ENCODE assay signal across 1 cellular context in the genomic region with DNA sequence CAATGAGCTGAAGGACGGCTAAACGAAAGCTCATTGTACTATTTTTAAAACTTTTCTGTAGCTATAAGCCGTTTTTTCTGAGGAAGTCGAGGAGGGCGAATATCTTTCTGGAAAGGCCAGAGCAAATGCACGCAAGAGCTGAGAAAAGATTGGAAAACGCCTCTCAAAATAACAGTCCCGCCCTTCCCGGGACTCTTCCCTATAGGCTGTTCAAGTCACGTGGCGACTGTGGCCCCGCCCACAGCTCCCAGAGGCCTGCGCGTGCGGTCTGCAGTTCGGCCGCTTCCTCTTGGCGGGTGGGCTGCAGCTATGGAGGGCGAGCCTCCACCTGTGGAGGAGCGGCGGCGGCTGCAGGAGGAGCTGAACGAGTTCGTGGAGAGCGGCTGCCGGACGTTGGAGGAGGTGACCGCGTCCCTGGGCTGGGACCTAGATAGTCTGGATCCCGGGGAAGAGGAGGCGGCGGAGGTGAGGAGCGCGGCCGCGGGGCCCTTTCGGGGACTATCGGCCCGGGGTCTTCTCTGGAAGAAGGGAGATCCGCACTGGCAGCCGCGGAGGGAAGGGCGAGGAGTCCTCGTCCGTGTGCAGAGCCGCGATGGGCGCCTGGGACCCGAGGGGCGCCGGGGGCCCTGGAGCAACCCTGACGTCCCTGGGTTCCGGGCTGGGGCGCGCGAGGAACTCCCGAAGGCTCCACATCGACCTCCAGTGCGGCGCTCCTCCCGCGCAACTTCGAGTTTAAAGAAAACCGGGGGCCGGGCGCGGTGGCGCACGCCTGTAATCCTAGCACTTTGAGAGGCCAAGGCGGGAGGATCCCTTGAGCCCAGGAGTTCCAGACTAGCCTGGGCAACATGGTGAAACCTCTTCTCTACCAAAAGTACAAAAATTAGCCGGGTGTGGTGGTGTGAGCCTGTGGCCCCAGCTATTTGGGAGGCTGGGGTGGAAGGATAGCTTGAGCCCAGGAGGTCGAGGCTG.
TF ChIP-seq lines count a peak whose summit lies in the region.

A gene with protein sequence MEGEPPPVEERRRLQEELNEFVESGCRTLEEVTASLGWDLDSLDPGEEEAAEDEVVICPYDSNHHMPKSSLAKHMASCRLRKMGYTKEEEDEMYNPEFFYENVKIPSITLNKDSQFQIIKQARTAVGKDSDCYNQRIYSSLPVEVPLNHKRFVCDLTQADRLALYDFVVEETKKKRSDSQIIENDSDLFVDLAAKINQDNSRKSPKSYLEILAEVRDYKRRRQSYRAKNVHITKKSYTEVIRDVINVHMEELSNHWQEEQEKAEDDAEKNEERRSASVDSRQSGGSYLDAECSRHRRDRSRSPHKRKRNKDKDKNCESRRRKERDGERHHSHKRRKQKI (plus strand): TSS at position 250 of the 969 bp plus-strand sequence. CDS start 60 bp downstream, at position 310.

TF ChIP-seq in HepG2, 621 proteins besides CTCF, POLR2A, EP300 and RAD21 (continued from another document and continues in another):
- TF ChIP-seq, protein P1, sequence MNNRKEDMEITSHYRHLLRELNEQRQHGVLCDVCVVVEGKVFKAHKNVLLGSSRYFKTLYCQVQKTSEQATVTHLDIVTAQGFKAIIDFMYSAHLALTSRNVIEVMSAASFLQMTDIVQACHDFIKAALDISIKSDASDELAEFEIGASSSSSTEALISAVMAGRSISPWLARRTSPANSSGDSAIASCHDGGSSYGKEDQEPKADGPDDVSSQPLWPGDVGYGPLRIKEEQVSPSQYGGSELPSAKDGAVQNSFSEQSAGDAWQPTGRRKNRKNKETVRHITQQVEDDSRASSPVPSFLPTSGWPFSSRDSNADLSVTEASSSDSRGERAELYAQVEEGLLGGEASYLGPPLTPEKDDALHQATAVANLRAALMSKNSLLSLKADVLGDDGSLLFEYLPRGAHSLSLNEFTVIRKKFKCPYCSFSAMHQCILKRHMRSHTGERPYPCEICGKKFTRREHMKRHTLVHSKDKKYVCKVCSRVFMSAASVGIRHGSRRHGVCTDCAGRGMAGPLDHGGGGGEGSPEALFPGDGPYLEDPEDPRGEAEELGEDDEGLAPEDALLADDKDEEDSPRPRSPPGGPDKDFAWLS (CRISPR knock-in tag; IDR thresholded peaks at IDR 0.05; ENCODE audit: borderline replicate concordance), result 0 out of 2 replicates have a peak, but pooled peaks have one; percentile 42
- TF ChIP-seq ZFP36L2 (CRISPR knock-in tag; IDR thresholded peaks at IDR 0.05) (0 out of 2 replicates have a peak, but pooled peaks have one; percentile 45), RELA (CRISPR knock-in tag; IDR thresholded peaks at IDR 0.05) (0 out of 2 replicates have a peak, but pooled peaks have one; percentile 69), SP5 (CRISPR knock-in tag; IDR thresholded peaks at IDR 0.05; ENCODE audit: borderline replicate concordance, low read depth) (peak; percentile 59; the same call in 1 of the 2 replicates), DNMT3B (CRISPR knock-in tag; conservative IDR thresholded peaks at IDR 0.05) (no peak), SRSF4 (IDR thresholded peaks at IDR 0.05; ENCODE audit: low read depth, low read length, poor library complexity, severe bottlenecking) (no peak), ZNF703 (CRISPR knock-in tag; IDR thresholded peaks at IDR 0.05; ENCODE audit: borderline replicate concordance) (no peak), ZNF660 (CRISPR knock-in tag; IDR thresholded peaks at IDR 0.05; ENCODE audit: borderline replicate concordance, low read depth) (no peak; the same call in 1 of the 2 replicates), ZNF737 (CRISPR knock-in tag; IDR thresholded peaks at IDR 0.05; ENCODE audit: borderline replicate concordance) (no peak), MED8 (CRISPR knock-in tag; IDR thresholded peaks at IDR 0.05; ENCODE audit: insufficient replicate concordance) (peak; percentile 76), ZNF713 (CRISPR knock-in tag; IDR thresholded peaks at IDR 0.05) (0 out of 2 replicates have a peak, but pooled peaks have one; percentile 70), ZSCAN22 (CRISPR knock-in tag; IDR thresholded peaks at IDR 0.05) (0 out of 2 replicates have a peak, but pooled peaks have one; percentile 48), ASH2L (IDR thresholded peaks at IDR 0.05; ENCODE audit: insufficient read length, low read depth, low read length) (peak; percentile 86), JUND (CRISPR knock-in tag; IDR thresholded peaks at IDR 0.05) (no peak), KDM1A (CRISPR knock-in tag; IDR thresholded peaks at IDR 0.05) (no peak)
- TF ChIP-seq, protein P2, sequence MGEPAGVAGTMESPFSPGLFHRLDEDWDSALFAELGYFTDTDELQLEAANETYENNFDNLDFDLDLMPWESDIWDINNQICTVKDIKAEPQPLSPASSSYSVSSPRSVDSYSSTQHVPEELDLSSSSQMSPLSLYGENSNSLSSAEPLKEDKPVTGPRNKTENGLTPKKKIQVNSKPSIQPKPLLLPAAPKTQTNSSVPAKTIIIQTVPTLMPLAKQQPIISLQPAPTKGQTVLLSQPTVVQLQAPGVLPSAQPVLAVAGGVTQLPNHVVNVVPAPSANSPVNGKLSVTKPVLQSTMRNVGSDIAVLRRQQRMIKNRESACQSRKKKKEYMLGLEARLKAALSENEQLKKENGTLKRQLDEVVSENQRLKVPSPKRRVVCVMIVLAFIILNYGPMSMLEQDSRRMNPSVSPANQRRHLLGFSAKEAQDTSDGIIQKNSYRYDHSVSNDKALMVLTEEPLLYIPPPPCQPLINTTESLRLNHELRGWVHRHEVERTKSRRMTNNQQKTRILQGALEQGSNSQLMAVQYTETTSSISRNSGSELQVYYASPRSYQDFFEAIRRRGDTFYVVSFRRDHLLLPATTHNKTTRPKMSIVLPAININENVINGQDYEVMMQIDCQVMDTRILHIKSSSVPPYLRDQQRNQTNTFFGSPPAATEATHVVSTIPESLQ (CRISPR knock-in tag; conservative IDR thresholded peaks at IDR 0.05), result no peak
- TF ChIP-seq, protein P3, sequence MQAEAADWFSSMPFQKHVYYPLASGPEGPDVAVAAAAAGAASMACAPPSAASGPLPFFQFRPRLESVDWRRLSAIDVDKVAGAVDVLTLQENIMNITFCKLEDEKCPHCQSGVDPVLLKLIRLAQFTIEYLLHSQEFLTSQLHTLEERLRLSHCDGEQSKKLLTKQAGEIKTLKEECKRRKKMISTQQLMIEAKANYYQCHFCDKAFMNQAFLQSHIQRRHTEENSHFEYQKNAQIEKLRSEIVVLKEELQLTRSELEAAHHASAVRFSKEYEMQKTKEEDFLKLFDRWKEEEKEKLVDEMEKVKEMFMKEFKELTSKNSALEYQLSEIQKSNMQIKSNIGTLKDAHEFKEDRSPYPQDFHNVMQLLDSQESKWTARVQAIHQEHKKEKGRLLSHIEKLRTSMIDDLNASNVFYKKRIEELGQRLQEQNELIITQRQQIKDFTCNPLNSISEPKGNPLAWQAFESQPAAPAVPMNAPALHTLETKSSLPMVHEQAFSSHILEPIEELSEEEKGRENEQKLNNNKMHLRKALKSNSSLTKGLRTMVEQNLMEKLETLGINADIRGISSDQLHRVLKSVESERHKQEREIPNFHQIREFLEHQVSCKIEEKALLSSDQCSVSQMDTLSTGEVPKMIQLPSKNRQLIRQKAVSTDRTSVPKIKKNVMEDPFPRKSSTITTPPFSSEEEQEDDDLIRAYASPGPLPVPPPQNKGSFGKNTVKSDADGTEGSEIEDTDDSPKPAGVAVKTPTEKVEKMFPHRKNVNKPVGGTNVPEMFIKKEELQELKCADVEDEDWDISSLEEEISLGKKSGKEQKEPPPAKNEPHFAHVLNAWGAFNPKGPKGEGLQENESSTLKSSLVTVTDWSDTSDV (CRISPR knock-in tag; IDR thresholded peaks at IDR 0.05), result no peak
- TF ChIP-seq, protein P4, sequence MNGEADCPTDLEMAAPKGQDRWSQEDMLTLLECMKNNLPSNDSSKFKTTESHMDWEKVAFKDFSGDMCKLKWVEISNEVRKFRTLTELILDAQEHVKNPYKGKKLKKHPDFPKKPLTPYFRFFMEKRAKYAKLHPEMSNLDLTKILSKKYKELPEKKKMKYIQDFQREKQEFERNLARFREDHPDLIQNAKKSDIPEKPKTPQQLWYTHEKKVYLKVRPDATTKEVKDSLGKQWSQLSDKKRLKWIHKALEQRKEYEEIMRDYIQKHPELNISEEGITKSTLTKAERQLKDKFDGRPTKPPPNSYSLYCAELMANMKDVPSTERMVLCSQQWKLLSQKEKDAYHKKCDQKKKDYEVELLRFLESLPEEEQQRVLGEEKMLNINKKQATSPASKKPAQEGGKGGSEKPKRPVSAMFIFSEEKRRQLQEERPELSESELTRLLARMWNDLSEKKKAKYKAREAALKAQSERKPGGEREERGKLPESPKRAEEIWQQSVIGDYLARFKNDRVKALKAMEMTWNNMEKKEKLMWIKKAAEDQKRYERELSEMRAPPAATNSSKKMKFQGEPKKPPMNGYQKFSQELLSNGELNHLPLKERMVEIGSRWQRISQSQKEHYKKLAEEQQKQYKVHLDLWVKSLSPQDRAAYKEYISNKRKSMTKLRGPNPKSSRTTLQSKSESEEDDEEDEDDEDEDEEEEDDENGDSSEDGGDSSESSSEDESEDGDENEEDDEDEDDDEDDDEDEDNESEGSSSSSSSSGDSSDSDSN (CRISPR knock-in tag; IDR thresholded peaks at IDR 0.05), result peak; percentile 95
- TF ChIP-seq, protein P5, sequence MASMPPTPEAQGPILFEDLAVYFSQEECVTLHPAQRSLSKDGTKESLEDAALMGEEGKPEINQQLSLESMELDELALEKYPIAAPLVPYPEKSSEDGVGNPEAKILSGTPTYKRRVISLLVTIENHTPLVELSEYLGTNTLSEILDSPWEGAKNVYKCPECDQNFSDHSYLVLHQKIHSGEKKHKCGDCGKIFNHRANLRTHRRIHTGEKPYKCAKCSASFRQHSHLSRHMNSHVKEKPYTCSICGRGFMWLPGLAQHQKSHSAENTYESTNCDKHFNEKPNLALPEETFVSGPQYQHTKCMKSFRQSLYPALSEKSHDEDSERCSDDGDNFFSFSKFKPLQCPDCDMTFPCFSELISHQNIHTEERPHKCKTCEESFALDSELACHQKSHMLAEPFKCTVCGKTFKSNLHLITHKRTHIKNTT (CRISPR knock-in tag; IDR thresholded peaks at IDR 0.05), result no peak
- TF ChIP-seq, protein P6, sequence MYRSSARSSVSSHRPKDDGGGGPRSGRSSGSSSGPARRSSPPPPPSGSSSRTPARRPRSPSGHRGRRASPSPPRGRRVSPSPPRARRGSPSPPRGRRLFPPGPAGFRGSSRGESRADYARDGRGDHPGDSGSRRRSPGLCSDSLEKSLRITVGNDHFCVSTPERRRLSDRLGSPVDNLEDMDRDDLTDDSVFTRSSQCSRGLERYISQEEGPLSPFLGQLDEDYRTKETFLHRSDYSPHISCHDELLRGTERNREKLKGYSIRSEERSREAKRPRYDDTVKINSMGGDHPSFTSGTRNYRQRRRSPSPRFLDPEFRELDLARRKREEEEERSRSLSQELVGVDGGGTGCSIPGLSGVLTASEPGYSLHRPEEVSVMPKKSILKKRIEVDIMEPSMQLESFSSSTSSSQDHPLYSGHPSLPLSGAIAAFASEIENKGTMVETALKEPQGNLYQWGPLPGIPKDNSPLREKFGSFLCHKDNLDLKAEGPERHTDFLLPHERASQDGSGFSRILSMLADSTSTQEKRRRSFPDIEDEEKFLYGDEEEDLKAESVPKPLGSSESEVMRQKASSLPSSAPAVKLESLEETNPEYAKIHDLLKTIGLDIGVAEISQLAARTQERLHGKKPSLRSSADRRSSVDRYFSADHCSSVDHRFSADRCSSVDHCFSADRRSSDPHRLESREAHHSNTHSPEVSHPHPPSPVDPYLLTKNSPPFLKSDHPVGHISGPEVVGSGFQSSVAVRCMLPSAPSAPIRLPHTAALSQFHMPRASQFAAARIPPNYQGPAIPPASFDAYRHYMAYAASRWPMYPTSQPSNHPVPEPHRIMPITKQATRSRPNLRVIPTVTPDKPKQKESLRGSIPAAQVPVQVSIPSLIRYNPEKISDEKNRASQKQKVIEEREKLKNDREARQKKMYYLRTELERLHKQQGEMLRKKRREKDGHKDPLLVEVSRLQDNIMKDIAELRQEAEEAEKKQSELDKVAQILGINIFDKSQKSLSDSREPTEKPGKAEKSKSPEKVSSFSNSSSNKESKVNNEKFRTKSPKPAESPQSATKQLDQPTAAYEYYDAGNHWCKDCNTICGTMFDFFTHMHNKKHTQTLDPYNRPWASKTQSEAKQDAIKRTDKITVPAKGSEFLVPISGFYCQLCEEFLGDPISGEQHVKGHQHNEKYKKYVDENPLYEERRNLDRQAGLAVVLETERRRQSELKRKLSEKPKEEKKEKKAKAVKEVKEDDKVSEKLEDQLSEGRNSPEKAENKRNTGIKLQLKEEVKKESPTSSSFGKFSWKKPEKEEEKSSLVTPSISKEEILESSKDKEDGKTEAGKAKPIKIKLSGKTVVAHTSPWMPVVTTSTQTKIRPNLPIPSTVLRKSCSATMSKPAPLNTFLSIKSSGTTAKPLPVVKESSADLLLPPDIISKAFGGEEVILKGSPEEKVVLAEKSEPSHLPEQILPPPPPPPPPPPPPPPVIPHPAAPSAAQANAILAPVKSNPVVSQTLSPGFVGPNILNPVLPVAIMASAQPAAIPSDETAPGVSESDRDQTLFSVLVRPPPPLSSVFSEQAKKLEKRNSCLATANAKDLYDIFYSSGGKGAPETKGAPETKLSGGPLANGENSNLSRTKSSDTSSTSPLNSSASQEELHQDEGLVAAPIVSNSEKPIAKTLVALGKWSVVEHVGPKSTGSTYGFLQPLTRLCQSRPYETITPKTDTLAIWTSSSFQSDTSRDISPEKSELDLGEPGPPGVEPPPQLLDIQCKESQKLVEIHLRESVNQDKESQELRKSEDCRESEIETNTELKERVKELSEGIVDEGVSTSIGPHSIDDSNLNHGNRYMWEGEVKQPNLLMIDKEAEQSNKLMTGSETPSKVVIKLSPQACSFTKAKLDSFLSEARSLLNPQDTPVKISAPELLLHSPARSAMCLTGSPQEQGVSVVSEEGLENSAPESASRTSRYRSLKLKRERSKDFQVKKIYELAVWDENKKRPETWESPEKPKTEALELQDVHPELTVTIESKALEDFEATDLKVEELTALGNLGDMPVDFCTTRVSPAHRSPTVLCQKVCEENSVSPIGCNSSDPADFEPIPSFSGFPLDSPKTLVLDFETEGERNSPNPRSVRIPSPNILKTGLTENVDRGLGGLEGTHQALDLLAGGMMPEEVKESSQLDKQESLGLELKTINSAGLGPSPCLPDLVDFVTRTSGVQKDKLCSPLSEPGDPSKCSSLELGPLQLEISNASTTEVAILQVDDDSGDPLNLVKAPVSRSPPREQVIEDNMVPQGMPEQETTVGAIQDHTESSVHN (CRISPR knock-in tag; IDR thresholded peaks at IDR 0.05), result peak; percentile 91
- TF ChIP-seq, protein P7, sequence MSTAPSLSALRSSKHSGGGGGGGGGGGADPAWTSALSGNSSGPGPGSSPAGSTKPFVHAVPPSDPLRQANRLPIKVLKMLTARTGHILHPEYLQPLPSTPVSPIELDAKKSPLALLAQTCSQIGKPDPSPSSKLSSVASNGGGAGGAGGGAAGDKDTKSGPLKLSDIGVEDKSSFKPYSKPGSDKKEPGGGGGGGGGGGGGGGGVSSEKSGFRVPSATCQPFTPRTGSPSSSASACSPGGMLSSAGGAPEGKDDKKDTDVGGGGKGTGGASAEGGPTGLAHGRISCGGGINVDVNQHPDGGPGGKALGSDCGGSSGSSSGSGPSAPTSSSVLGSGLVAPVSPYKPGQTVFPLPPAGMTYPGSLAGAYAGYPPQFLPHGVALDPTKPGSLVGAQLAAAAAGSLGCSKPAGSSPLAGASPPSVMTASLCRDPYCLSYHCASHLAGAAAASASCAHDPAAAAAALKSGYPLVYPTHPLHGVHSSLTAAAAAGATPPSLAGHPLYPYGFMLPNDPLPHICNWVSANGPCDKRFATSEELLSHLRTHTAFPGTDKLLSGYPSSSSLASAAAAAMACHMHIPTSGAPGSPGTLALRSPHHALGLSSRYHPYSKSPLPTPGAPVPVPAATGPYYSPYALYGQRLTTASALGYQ (CRISPR knock-in tag; IDR thresholded peaks at IDR 0.05), result no peak; the same call in 1 of the 2 replicates
